In the genomic region with DNA sequence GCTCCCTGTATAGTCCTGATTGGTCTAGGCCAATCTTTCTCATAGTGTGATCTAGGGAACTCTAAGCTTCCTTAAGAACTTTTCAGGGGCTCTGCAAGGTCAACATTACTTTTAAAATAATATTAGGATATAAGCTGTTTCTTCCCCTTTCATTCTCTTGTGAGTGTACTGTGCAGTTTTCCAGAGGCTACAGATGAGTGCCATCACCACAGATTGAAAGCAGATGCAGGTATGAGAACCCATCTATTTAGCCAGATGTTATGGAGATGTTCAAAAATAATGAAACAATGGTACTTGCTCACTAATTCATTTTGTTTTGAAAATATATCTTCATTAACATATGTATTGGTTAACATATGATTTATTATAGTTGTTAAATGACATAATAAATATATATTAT, we compare ENCODE assay signal across 16 cellular contexts.
"Had no signal": no experiment of that assay in that cellular context is flagged by ENCODE, and none has a peak within 500 bp of the region (broad histone marks: within the 10 kb centered on the region; RNA-seq: fewer than 3 reads in every experiment).

No MANE protein-coding gene starts in this region.

- H3K4me3 Mint-ChIP-seq: activated B cell treated with CpG ODN at 0.5 μM for 24 hours; activated CD4-positive, alpha-beta memory T cell treated with anti-CD3 and anti-CD28 coated beads, Interleukin-2, amount 10 ng/mL, durations not matched to agents 7 days and 5 days; activated CD8-positive, alpha-beta memory T cell treated with anti-CD3 and anti-CD28 coated beads, Interleukin-2, amount 10 ng/mL, durations not matched to agents 7 days and 5 days; activated naive CD8-positive, alpha-beta T cell treated with anti-CD3 and anti-CD28 coated beads for 36 hours; brain; natural killer cell treated with Interleukin-12 subunit alpha and Interleukin-12 subunit beta and Interleukin-15 and Interleukin-18, amount 100 ng/mL, for 72 hours had no signal

- ATAC-seq: activated CD8-positive, alpha-beta memory T cell treated with anti-CD3 and anti-CD28 coated beads, Interleukin-2, amount 10 ng/mL, durations not matched to agents 7 days and 5 days; natural killer cell treated with Interleukin-12 subunit alpha and Interleukin-12 subunit beta and Interleukin-15 and Interleukin-18, amount 100 ng/mL, for 72 hours; upper lobe of right lung had no signal

- H3K27me3 ChIP-seq: dorsolateral prefrontal cortex, upper lobe of right lung had no signal

- H3K4me1 ChIP-seq: upper lobe of right lung had no signal

- H3K27ac ChIP-seq: dorsolateral prefrontal cortex, upper lobe of right lung had no signal

- H3K9me3 ChIP-seq: upper lobe of right lung had no signal

- H3K36me3 ChIP-seq: upper lobe of right lung had no signal

- H3K27me3 Mint-ChIP-seq: activated B cell treated with CpG ODN at 0.5 μM for 24 hours; activated CD4-positive, alpha-beta memory T cell treated with anti-CD3 and anti-CD28 coated beads, Interleukin-2, amount 10 ng/mL, durations not matched to agents 7 days and 5 days; activated CD8-positive, alpha-beta memory T cell treated with anti-CD3 and anti-CD28 coated beads, Interleukin-2, amount 10 ng/mL, durations not matched to agents 7 days and 5 days; activated naive CD8-positive, alpha-beta T cell treated with anti-CD3 and anti-CD28 coated beads for 36 hours; brain; natural killer cell treated with Interleukin-12 subunit alpha and Interleukin-12 subunit beta and Interleukin-15 and Interleukin-18, amount 100 ng/mL, for 72 hours had no signal

- DNase-seq: activated B cell treated with CpG ODN at 0.5 μM for 24 hours; activated CD4-positive, alpha-beta memory T cell treated with anti-CD3 and anti-CD28 coated beads, Interleukin-2, amount 10 ng/mL, durations not matched to agents 7 days and 5 days; activated CD4-positive, alpha-beta T cell treated with anti-CD3 and anti-CD28 coated beads for 48 hours; activated CD8-positive, alpha-beta memory T cell treated with anti-CD3 and anti-CD28 coated beads, Interleukin-2, amount 10 ng/mL, durations not matched to agents 7 days and 5 days; activated naive CD4-positive, alpha-beta T cell; activated naive CD8-positive, alpha-beta T cell treated with anti-CD3 and anti-CD28 coated beads for 36 hours; central memory CD4-positive, alpha-beta T cell; dorsolateral prefrontal cortex; nucleus accumbens; stimulated activated CD8-positive, alpha-beta memory T cell treated with anti-CD3 and anti-CD28 coated beads, Interleukin-4, amount 100 ng/mL, for 48 hours; stimulated activated naive CD4-positive, alpha-beta T cell; T-helper 1 cell; T-helper 9 cell; upper lobe of right lung had no signal

- H3K4me1 Mint-ChIP-seq: activated B cell treated with CpG ODN at 0.5 μM for 24 hours; activated CD4-positive, alpha-beta memory T cell treated with anti-CD3 and anti-CD28 coated beads, Interleukin-2, amount 10 ng/mL, durations not matched to agents 7 days and 5 days; activated CD8-positive, alpha-beta memory T cell treated with anti-CD3 and anti-CD28 coated beads, Interleukin-2, amount 10 ng/mL, durations not matched to agents 7 days and 5 days; activated naive CD8-positive, alpha-beta T cell treated with anti-CD3 and anti-CD28 coated beads for 36 hours had no signal

- H3K36me3 Mint-ChIP-seq: activated CD8-positive, alpha-beta memory T cell treated with anti-CD3 and anti-CD28 coated beads, Interleukin-2, amount 10 ng/mL, durations not matched to agents 7 days and 5 days; activated naive CD8-positive, alpha-beta T cell treated with anti-CD3 and anti-CD28 coated beads for 36 hours; natural killer cell treated with Interleukin-12 subunit alpha and Interleukin-12 subunit beta and Interleukin-15 and Interleukin-18, amount 100 ng/mL, for 72 hours had no signal

- H3K27ac Mint-ChIP-seq: activated B cell treated with CpG ODN at 0.5 μM for 24 hours; activated CD4-positive, alpha-beta memory T cell treated with anti-CD3 and anti-CD28 coated beads, Interleukin-2, amount 10 ng/mL, durations not matched to agents 7 days and 5 days; activated CD8-positive, alpha-beta memory T cell treated with anti-CD3 and anti-CD28 coated beads, Interleukin-2, amount 10 ng/mL, durations not matched to agents 7 days and 5 days; activated naive CD8-positive, alpha-beta T cell treated with anti-CD3 and anti-CD28 coated beads for 36 hours; brain; natural killer cell treated with Interleukin-12 subunit alpha and Interleukin-12 subunit beta and Interleukin-15 and Interleukin-18, amount 100 ng/mL, for 72 hours had no signal

- H3K4me3 ChIP-seq: dorsolateral prefrontal cortex, upper lobe of right lung had no signal

- H3K9me3 Mint-ChIP-seq: activated naive CD8-positive, alpha-beta T cell treated with anti-CD3 and anti-CD28 coated beads for 36 hours had no signal
